Comparison of ENCODE assay signal across 22 cellular contexts in the genomic region with DNA sequence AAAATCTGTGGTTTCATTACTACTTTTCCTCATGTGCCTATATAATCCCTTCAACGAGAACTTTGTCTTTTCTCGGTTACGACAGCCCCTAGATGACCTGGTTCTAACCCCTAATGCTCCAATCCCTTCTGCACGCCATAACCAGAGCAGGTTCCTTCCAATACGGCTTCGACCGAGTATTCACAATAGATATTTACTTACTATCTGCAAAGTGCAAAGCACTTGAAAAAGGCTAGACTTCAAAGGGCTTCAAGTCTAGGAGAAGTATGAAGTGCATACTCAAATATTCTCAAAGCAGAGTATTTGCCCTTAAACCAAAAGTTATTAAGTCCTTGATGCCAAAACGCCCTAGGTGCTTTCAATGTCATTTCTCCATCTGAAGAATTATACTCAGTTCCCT.
"Had no signal": no experiment of that assay in that cellular context is flagged by ENCODE, and none has a peak within 500 bp of the region (broad histone marks: within the 10 kb centered on the region; RNA-seq: fewer than 3 reads in every experiment).

No MANE protein-coding gene starts in this region.

- ATAC-seq: left colon; left ventricle myocardium superior; mucosa of descending colon; natural killer cell treated with Interleukin-12 subunit alpha and Interleukin-12 subunit beta and Interleukin-15 and Interleukin-18, amount 100 ng/mL, for 72 hours; right lobe of liver; stimulated activated naive B cell treated with anti-CD40 and anti-IgM and Interleukin-4, amounts not matched to agents 10 μg/mL and 1 μg/mL and 100 μg/mL, for 72 hours; stimulated activated naive CD8-positive, alpha-beta T cell treated with anti-CD3 and anti-CD28 coated beads, Interleukin-15, amount 100 ng/mL, for 72 hours had no signal

- H3K36me3 ChIP-seq: neutrophil, right lobe of liver, suprapubic skin, transverse colon had no signal

- H3K27me3 ChIP-seq: neutrophil, right lobe of liver, suprapubic skin, transverse colon had no signal

- H3K4me1 ChIP-seq: suprapubic skin had no signal

- H3K4me3 ChIP-seq: dorsolateral prefrontal cortex, mucosa of descending colon, right lobe of liver, suprapubic skin, transverse colon had no signal

- H3K27ac ChIP-seq: dorsolateral prefrontal cortex, neutrophil, parathyroid adenoma, right lobe of liver, suprapubic skin, transverse colon had no signal

- DNase-seq: dorsolateral prefrontal cortex; effector CD4-positive, alpha-beta T cell; hypothalamus; immature natural killer cell; islet precursor cell; kidney glomerular epithelial cell; left colon; left ventricle myocardium superior; mesenchymal stem cell; mucosa of descending colon; naive B cell; right lobe of liver; small intestine; stimulated activated CD4-positive, alpha-beta T cell treated with anti-CD3 and anti-CD28 coated beads, Interleukin-15, amount 100 ng/mL, for 24 hours; stimulated activated CD4-positive, alpha-beta T cell treated with anti-CD3 and anti-CD28 coated beads, Interleukin-2, amount 100 ng/mL, for 48 hours; stimulated activated naive B cell treated with anti-CD40 and anti-IgM and Interleukin-4, amounts not matched to agents 10 μg/mL and 1 μg/mL and 100 μg/mL, for 72 hours; stimulated activated naive CD8-positive, alpha-beta T cell treated with anti-CD3 and anti-CD28 coated beads, Interleukin-15, amount 100 ng/mL, for 72 hours; transverse colon had no signal

- H3K9me3 ChIP-seq: mucosa of descending colon, neutrophil, right lobe of liver, suprapubic skin, transverse colon had no signal
